2 cellular contexts compared by ENCODE assay signal in the genomic region with DNA sequence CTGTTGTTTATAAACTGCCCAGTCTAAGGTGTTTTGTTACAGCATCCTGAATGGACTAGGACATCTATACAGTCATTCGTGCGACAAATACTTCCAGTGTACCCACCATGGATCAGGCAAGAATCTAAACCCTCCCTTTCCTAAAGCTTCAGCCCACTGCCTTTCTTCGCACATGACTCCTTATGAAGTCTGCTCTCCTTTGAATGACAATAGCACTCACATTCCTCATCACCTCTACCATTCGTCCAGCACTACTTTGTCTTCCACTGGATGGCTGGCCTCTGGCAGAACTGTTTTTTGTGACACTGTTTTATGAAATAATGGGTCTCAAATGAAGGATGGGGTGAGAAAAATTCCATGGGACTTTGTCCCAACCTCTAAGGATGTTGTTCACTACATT.
TF ChIP-seq lines count a peak whose summit lies in the region.

No MANE protein-coding gene starts in this region.

TF ChIP-seq in GM23338, 12 proteins besides CTCF, POLR2A, EP300 and RAD21 (continues in another document):
- TF ChIP-seq, protein P1, sequence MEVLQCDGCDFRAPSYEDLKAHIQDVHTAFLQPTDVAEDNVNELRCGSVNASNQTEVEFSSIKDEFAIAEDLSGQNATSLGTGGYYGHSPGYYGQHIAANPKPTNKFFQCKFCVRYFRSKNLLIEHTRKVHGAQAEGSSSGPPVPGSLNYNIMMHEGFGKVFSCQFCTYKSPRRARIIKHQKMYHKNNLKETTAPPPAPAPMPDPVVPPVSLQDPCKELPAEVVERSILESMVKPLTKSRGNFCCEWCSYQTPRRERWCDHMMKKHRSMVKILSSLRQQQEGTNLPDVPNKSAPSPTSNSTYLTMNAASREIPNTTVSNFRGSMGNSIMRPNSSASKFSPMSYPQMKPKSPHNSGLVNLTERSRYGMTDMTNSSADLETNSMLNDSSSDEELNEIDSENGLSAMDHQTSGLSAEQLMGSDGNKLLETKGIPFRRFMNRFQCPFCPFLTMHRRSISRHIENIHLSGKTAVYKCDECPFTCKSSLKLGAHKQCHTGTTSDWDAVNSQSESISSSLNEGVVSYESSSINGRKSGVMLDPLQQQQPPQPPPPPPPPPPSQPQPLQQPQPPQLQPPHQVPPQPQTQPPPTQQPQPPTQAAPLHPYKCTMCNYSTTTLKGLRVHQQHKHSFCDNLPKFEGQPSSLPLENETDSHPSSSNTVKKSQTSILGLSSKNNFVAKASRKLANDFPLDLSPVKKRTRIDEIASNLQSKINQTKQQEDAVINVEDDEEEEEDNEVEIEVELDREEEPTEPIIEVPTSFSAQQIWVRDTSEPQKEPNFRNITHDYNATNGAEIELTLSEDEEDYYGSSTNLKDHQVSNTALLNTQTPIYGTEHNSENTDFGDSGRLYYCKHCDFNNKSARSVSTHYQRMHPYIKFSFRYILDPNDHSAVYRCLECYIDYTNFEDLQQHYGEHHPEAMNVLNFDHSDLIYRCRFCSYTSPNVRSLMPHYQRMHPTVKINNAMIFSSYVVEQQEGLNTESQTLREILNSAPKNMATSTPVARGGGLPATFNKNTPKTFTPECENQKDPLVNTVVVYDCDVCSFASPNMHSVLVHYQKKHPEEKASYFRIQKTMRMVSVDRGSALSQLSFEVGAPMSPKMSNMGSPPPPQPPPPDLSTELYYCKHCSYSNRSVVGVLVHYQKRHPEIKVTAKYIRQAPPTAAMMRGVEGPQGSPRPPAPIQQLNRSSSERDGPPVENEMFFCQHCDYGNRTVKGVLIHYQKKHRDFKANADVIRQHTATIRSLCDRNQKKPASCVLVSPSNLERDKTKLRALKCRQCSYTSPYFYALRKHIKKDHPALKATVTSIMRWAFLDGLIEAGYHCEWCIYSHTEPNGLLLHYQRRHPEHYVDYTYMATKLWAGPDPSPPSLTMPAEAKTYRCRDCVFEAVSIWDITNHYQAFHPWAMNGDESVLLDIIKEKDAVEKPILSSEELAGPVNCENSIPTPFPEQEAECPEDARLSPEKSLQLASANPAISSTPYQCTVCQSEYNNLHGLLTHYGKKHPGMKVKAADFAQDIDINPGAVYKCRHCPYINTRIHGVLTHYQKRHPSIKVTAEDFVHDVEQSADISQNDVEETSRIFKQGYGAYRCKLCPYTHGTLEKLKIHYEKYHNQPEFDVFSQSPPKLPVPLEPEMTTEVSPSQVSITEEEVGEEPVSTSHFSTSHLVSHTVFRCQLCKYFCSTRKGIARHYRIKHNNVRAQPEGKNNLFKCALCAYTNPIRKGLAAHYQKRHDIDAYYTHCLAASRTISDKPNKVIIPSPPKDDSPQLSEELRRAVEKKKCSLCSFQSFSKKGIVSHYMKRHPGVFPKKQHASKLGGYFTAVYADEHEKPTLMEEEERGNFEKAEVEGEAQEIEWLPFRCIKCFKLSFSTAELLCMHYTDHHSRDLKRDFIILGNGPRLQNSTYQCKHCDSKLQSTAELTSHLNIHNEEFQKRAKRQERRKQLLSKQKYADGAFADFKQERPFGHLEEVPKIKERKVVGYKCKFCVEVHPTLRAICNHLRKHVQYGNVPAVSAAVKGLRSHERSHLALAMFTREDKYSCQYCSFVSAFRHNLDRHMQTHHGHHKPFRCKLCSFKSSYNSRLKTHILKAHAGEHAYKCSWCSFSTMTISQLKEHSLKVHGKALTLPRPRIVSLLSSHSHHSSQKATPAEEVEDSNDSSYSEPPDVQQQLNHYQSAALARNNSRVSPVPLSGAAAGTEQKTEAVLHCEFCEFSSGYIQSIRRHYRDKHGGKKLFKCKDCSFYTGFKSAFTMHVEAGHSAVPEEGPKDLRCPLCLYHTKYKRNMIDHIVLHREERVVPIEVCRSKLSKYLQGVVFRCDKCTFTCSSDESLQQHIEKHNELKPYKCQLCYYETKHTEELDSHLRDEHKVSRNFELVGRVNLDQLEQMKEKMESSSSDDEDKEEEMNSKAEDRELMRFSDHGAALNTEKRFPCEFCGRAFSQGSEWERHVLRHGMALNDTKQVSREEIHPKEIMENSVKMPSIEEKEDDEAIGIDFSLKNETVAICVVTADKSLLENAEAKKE (CRISPR knock-in tag; IDR thresholded peaks at IDR 0.05): no peak
- TF ChIP-seq POLR2AphosphoS5 (IDR thresholded peaks at IDR 0.05; ENCODE audit: low read depth) (no peak), REST (IDR thresholded peaks at IDR 0.05; ENCODE audit: unreplicated experiment) (no peak), NANOG (IDR thresholded peaks at IDR 0.05; ENCODE audit: borderline replicate concordance) (no peak), ZNF331 (CRISPR knock-in tag; IDR thresholded peaks at IDR 0.05; ENCODE audit: low read depth) (no peak), JUNB (IDR thresholded peaks at IDR 0.05; ENCODE audit: unreplicated experiment) (no peak), CREB1 (CRISPR knock-in tag; IDR thresholded peaks at IDR 0.05; ENCODE audit: low read depth) (no peak), STAT1 (IDR thresholded peaks at IDR 0.05; ENCODE audit: unreplicated experiment) (no peak), ZNF114 (CRISPR knock-in tag; IDR thresholded peaks at IDR 0.05) (no peak)
- TF ChIP-seq, protein P2, sequence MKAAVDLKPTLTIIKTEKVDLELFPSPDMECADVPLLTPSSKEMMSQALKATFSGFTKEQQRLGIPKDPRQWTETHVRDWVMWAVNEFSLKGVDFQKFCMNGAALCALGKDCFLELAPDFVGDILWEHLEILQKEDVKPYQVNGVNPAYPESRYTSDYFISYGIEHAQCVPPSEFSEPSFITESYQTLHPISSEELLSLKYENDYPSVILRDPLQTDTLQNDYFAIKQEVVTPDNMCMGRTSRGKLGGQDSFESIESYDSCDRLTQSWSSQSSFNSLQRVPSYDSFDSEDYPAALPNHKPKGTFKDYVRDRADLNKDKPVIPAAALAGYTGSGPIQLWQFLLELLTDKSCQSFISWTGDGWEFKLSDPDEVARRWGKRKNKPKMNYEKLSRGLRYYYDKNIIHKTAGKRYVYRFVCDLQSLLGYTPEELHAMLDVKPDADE (IDR thresholded peaks at IDR 0.05): no peak

TF ChIP-seq in WTC11, 78 proteins besides CTCF, POLR2A, EP300 and RAD21 (continued from another document):
- TF ChIP-seq ZNF532 (CRISPR knock-in tag; IDR thresholded peaks at IDR 0.05; ENCODE audit: borderline replicate concordance) (no peak), ETV6 (CRISPR knock-in tag; IDR thresholded peaks at IDR 0.05) (no peak), GABPB1 (CRISPR knock-in tag; IDR thresholded peaks at IDR 0.05) (no peak), CREM (CRISPR knock-in tag; IDR thresholded peaks at IDR 0.05) (no peak), ZNF263 (CRISPR knock-in tag; IDR thresholded peaks at IDR 0.05; ENCODE audit: low read depth) (no peak), ZNF121 (CRISPR knock-in tag; IDR thresholded peaks at IDR 0.05) (no peak), ZNF138 (CRISPR knock-in tag; conservative IDR thresholded peaks at IDR 0.05) (no peak), JAZF1 (CRISPR knock-in tag; IDR thresholded peaks at IDR 0.05) (no peak), OVOL2 (CRISPR knock-in tag; IDR thresholded peaks at IDR 0.05; ENCODE audit: borderline replicate concordance) (no peak), ZNF425 (CRISPR knock-in tag; conservative IDR thresholded peaks at IDR 0.05) (no peak)
